8 cellular contexts compared by ENCODE assay signal in genomic region chr17:66725438-66725837, GRCh38.
DNase-seq lines count a peak whose midpoint lies in the region; ATAC-seq and TF ChIP-seq lines count a peak whose summit lies in the region.
"Not testable (repeated sequence)": the region's sequence is repeated elsewhere in the genome, so short reads cannot be mapped to it uniquely, and the experiment has no call there.

No MANE protein-coding gene starts in this region.

- H3K9ac ChIP-seq in stomach smooth muscle (ENCODE audit: low read length in 2 of 2): not testable (repeated sequence)

- not testable (repeated sequence) for ATAC-seq in T-helper 17 cell; activated T-helper 17 cell treated with anti-CD3 and anti-CD28 coated beads, Interleukin-2, amount 50 U/mL, for 72 hours (replicated peaks)

- H3K4me3 Mint-ChIP-seq in CD4-positive, alpha-beta memory T cell: peak overlapping the region in 1 of 8 donors; percentile 9
- H3K4me3 Mint-ChIP-seq in T-helper 17 cell; activated CD4-positive, alpha-beta memory T cell treated with anti-CD3 and anti-CD28 coated beads, Interleukin-2, amount 10 ng/mL, durations not matched to agents 7 days and 5 days; activated T-helper 17 cell treated with anti-CD3 and anti-CD28 coated beads, Interleukin-2, amount 50 U/mL, for 72 hours; brain; nephron: not testable (repeated sequence)

- CTCF ChIA-PET in CD4-positive, alpha-beta memory T cell (lab: Charles Lee; ENCODE audit: partially characterized antibody): interaction anchor here (1.4 to 1.5 kb wide), 2 partner anchors 9 to 85 kb away, joined by 3 read pairs; no protein-coding TSS in a partner anchor
- CTCF ChIA-PET in activated CD4-positive, alpha-beta memory T cell treated with anti-CD3 and anti-CD28 coated beads, Interleukin-2, amount 10 ng/mL, durations not matched to agents 7 days and 5 days (lab: Charles Lee): interaction anchor here (0.7 to 2.4 kb wide), 4 partner anchors 11 to 505 kb away, joined by 3 to 13 read pairs (median 4); no protein-coding TSS in a partner anchor

- H3K4me1 Mint-ChIP-seq in CD4-positive, alpha-beta memory T cell: peaks cover 10 to 37% (median 20%) of the 10 kb centered on the region in 4 donors
- H3K4me1 Mint-ChIP-seq in T-helper 17 cell (peaks cover 21% of the 10 kb centered on the region), brain (peaks cover 63% of the 10 kb centered on the region), nephron (peaks cover 40% of the 10 kb centered on the region)
- peaks cover 40% of the 10 kb centered on the region for H3K4me1 Mint-ChIP-seq in activated CD4-positive, alpha-beta memory T cell treated with anti-CD3 and anti-CD28 coated beads, Interleukin-2, amount 10 ng/mL, durations not matched to agents 7 days and 5 days
- not testable (repeated sequence) for H3K4me1 Mint-ChIP-seq in activated T-helper 17 cell treated with anti-CD3 and anti-CD28 coated beads, Interleukin-2, amount 50 U/mL, for 72 hours

- H3K27ac ChIP-seq in CD4-positive, alpha-beta memory T cell (ENCODE audit: low read depth, low read length): not testable (repeated sequence)
- H3K27ac ChIP-seq in stomach smooth muscle (ENCODE audit: low read length): peak overlapping the region; percentile 81

- peak overlapping the region in 4 of 7 donors; percentile 17 to 67 (median 47) for H3K27ac Mint-ChIP-seq in CD4-positive, alpha-beta memory T cell
- H3K27ac Mint-ChIP-seq in T-helper 17 cell: peak overlapping the region; percentile 83
- peak overlapping the region; percentile 70 for H3K27ac Mint-ChIP-seq in activated CD4-positive, alpha-beta memory T cell treated with anti-CD3 and anti-CD28 coated beads, Interleukin-2, amount 10 ng/mL, durations not matched to agents 7 days and 5 days
- peak overlapping the region; percentile 84 for H3K27ac Mint-ChIP-seq in activated T-helper 17 cell treated with anti-CD3 and anti-CD28 coated beads, Interleukin-2, amount 50 U/mL, for 72 hours
- H3K27ac Mint-ChIP-seq in brain: peak overlapping the region in 4 of 5 experiments; percentile 12 to 91 (median 83)
- peak overlapping the region; percentile 43 to 76 (median 71) for H3K27ac Mint-ChIP-seq in nephron

- intact Hi-C loops in CD4-positive, alpha-beta memory T cell (cut with micrococcal nuclease): loop anchor here (5.0 kb wide), 1 partner anchor 357 kb away; no protein-coding TSS in a partner anchor

- not testable (repeated sequence) for TF ChIP-seq CTCF in brain (conservative IDR thresholded peaks at IDR 0.05); fibroblast of the aortic adventitia (IDR thresholded peaks at IDR 0.05; ENCODE audit: insufficient read depth, low read length); nephron (IDR thresholded peaks at IDR 0.05; ENCODE audit: unreplicated experiment in 3 of 3)

- H3K9me3 Mint-ChIP-seq in CD4-positive, alpha-beta memory T cell; activated CD4-positive, alpha-beta memory T cell treated with anti-CD3 and anti-CD28 coated beads, Interleukin-2, amount 10 ng/mL, durations not matched to agents 7 days and 5 days; activated T-helper 17 cell treated with anti-CD3 and anti-CD28 coated beads, Interleukin-2, amount 50 U/mL, for 72 hours; brain; nephron: not testable (repeated sequence)

- POLR2A ChIA-PET in CD4-positive, alpha-beta memory T cell (lab: Charles Lee; ENCODE audit: partially characterized antibody): not testable (repeated sequence)
- POLR2A ChIA-PET in activated CD4-positive, alpha-beta memory T cell treated with anti-CD3 and anti-CD28 coated beads, Interleukin-2, amount 10 ng/mL, durations not matched to agents 7 days and 5 days (lab: Charles Lee): interaction anchor here (0.6 to 0.9 kb wide), 2 partner anchors 11 to 50 kb away, joined by 4 read pairs; no protein-coding TSS in a partner anchor

- H3K9me3 ChIP-seq in CD4-positive, alpha-beta memory T cell (ENCODE audit: control insufficient read depth in 1 of 2, low read length in 2 of 2); T-helper 17 cell (ENCODE audit: control insufficient read depth, low read length, poor library complexity, severe bottlenecking); stomach smooth muscle (ENCODE audit: control insufficient read depth in 2 of 2, low read length in 2 of 2): not testable (repeated sequence)

- not testable (repeated sequence) for H3K27me3 Mint-ChIP-seq in CD4-positive, alpha-beta memory T cell; T-helper 17 cell; activated CD4-positive, alpha-beta memory T cell treated with anti-CD3 and anti-CD28 coated beads, Interleukin-2, amount 10 ng/mL, durations not matched to agents 7 days and 5 days; activated T-helper 17 cell treated with anti-CD3 and anti-CD28 coated beads, Interleukin-2, amount 50 U/mL, for 72 hours; brain
- peaks cover 12% of the 10 kb centered on the region for H3K27me3 Mint-ChIP-seq in nephron (ENCODE audit: low read depth)

- not testable (repeated sequence) for DNase-seq in CD4-positive, alpha-beta memory T cell; T-helper 17 cell
- DNase-seq in activated CD4-positive, alpha-beta memory T cell treated with anti-CD3 and anti-CD28 coated beads, Interleukin-2, amount 10 ng/mL, durations not matched to agents 7 days and 5 days: peak; percentile 27
- peak; percentile 10 for DNase-seq in fibroblast of the aortic adventitia (ENCODE audit: low read depth)

- H3K36me3 Mint-ChIP-seq in CD4-positive, alpha-beta memory T cell; T-helper 17 cell (ENCODE audit: low read depth); activated CD4-positive, alpha-beta memory T cell treated with anti-CD3 and anti-CD28 coated beads, Interleukin-2, amount 10 ng/mL, durations not matched to agents 7 days and 5 days (ENCODE audit: low read depth); activated T-helper 17 cell treated with anti-CD3 and anti-CD28 coated beads, Interleukin-2, amount 50 U/mL, for 72 hours (ENCODE audit: low read depth); brain; nephron (ENCODE audit: low read depth): not testable (repeated sequence)

- H3K4me3 ChIP-seq in CD4-positive, alpha-beta memory T cell (ENCODE audit: low read length in 2 of 2); fibroblast of the aortic adventitia (ENCODE audit: low read depth, low read length); stomach smooth muscle (ENCODE audit: low read length in 2 of 2): not testable (repeated sequence)

- not testable (repeated sequence) for H3K27me3 ChIP-seq in CD4-positive, alpha-beta memory T cell (ENCODE audit: insufficient read depth, low read length); stomach smooth muscle (ENCODE audit: control insufficient read depth in 1 of 2, insufficient read depth in 2 of 2, low read length in 2 of 2)

- H3K4me1 ChIP-seq in CD4-positive, alpha-beta memory T cell (ENCODE audit: insufficient read depth, low read length): not testable (repeated sequence)
- H3K4me1 ChIP-seq in stomach smooth muscle (ENCODE audit: control insufficient read depth, insufficient read depth, low read length): peaks cover 40% of the 10 kb centered on the region

- not testable (repeated sequence) for H3K36me3 ChIP-seq in CD4-positive, alpha-beta memory T cell (ENCODE audit: insufficient read depth, low read length); stomach smooth muscle (ENCODE audit: control insufficient read depth in 2 of 2, insufficient read depth in 2 of 2, low read length in 2 of 2)
